In genomic region chr19:56217039-56217949, GRCh38 we compare ENCODE assay signal across 9 cellular contexts. TPM values are rescaled to one million over a fixed set of nuclear protein-coding genes. Genes with fewer than 3 reads are reported as not detected.
DNase-seq lines count a peak whose midpoint lies in the region; FAIRE-seq and TF ChIP-seq lines count a peak whose summit lies in the region.
"Had no signal": no experiment of that assay in that cellular context is flagged by ENCODE, and none has a peak within 500 bp of the region (broad histone marks: within the 10 kb centered on the region; RNA-seq: fewer than 3 reads in every experiment).

No MANE protein-coding gene starts in this region.

- H3K4me3 ChIP-seq in breast epithelium (peak overlapping the region; percentile 40 to 70 (median 52)), vagina (peak overlapping the region; percentile 38 to 40)
- H3K4me3 ChIP-seq: K562 had no signal

- H3K4me1 ChIP-seq in breast epithelium, result no peaks in the 10 kb centered on the region
- H3K4me1 ChIP-seq in vagina, result peaks cover 13% of the 10 kb centered on the region

- H3K9me3 ChIP-seq in breast epithelium (no peaks in the 10 kb centered on the region), vagina (no peaks in the 10 kb centered on the region)

- POLR2A ChIA-PET in MCF 10A (lab: Yijun Ruan, JAX), result no interaction called here

- H3K27ac ChIP-seq in breast epithelium (peak overlapping the region; percentile 38 to 56), vagina (peak overlapping the region; percentile 55)

- H3K4me1 Mint-ChIP-seq in MCF 10A (ENCODE audit: insufficient read depth, unreplicated experiment), result no peaks in the 10 kb centered on the region

- FAIRE-seq in GM19239 (lab: Jason Lieb, UNC), result no peak
- FAIRE-seq: K562 had no signal

- H3K27ac Mint-ChIP-seq in MCF 10A (ENCODE audit: low read depth, unreplicated experiment), result no peak overlapping the region

- TF ChIP-seq CTCF in breast epithelium (IDR thresholded peaks at IDR 0.05) (no peak), MCF 10A (IDR thresholded peaks at IDR 0.05; ENCODE audit: unreplicated experiment) (no peak), vagina (IDR thresholded peaks at IDR 0.05) (no peak)

- H3K27me3 ChIP-seq in breast epithelium, result peaks cover 0 to 7% of the 10 kb centered on the region in 2 donors
- H3K27me3 ChIP-seq in vagina, result no peaks in the 10 kb centered on the region

- DNase-seq in breast epithelium (ENCODE audit: low spot score in 2 of 2) (no peak), MCF 10A (ENCODE audit: unreplicated experiment) (no peak), dermis blood vessel endothelial cell (peak; percentile 47), medulla oblongata (ENCODE audit: extremely low spot score) (peak; percentile 9), vagina (ENCODE audit: extremely low spot score in 2 of 2) (no peak), GM19239 (ENCODE audit: insufficient read length, low spot score) (no peak), NOMO-1 treated with dmso at 0.1 percent for 144 hours (lab: John Stamatoyannopoulos, UW; ENCODE audit: unreplicated experiment) (no peak), SHP77 (lab: John Stamatoyannopoulos, UW) (no peak)

- intact Hi-C loops in breast epithelium (cut with DNase I; ENCODE audit: low total_unique reads), result no loop called here
- intact Hi-C loops in MCF 10A (cut with micrococcal nuclease), result no loop called here
- intact Hi-C loops in vagina (cut with DNase I), result no loop called here

- H3K36me3 ChIP-seq in breast epithelium (no peaks in the 10 kb centered on the region), vagina (no peaks in the 10 kb centered on the region)

- CTCF ChIA-PET in MCF 10A (lab: Yijun Ruan, JAX), result no interaction called here

- peaks cover 14% of the 10 kb centered on the region for H3K9me3 Mint-ChIP-seq in MCF 10A (ENCODE audit: unreplicated experiment)

- H3K36me3 Mint-ChIP-seq in MCF 10A (ENCODE audit: insufficient read depth, unreplicated experiment), result peaks cover 6% of the 10 kb centered on the region

- H3K4me3 Mint-ChIP-seq in MCF 10A (ENCODE audit: unreplicated experiment), result no peak overlapping the region

- no peaks in the 10 kb centered on the region for H3K27me3 Mint-ChIP-seq in MCF 10A (ENCODE audit: insufficient read depth, unreplicated experiment)

- TF ChIP-seq POLR2A in breast epithelium (IDR thresholded peaks at IDR 0.05) (no peak), vagina (IDR thresholded peaks at IDR 0.05) (no peak)

- BruUV-seq in MCF 10A (replicated peaks; lab: Mats Ljungman, UMichigan), result no TSS peak

RNA-seq across cellular contexts. Expression of gene ZSCAN5C, which starts 15.2 kb away (rescaled TPM):
- not detected for total RNA-seq in breast epithelium
- not detected in 2 replicates for total RNA-seq in MCF 10A (2022)
- not detected in 2 replicates for total RNA-seq in dermis blood vessel endothelial cell
- not detected for total RNA-seq in vagina
- total RNA-seq: K562 had no signal

RNA-seq across cellular contexts. Expression of gene ZSCAN5B, which starts 19.7 kb away (rescaled TPM):
- not detected for total RNA-seq in breast epithelium
- total RNA-seq in MCF 10A (2022), result not detected in 2 replicates
- total RNA-seq in dermis blood vessel endothelial cell, result not detected in 2 replicates
- total RNA-seq in vagina, result not detected

RNA-seq across cellular contexts. Expression of gene GALP, which starts 41.5 kb away (rescaled TPM):
- not detected for total RNA-seq in breast epithelium
- total RNA-seq in MCF 10A (2022), result not detected in 2 replicates
- not detected in 2 replicates for total RNA-seq in dermis blood vessel endothelial cell
- total RNA-seq in vagina, result not detected
- total RNA-seq: K562 had no signal

RNA-seq across cellular contexts. Expression of gene EDDM13, which starts 55.3 kb away (rescaled TPM):
- total RNA-seq in breast epithelium (1 to 10 TPM in 1 of 3 donors, not detected in 2; 1.3 TPM), MCF 10A (2022) (not detected in 2 replicates), dermis blood vessel endothelial cell (0.79 and 0.85 TPM in 2 replicates), vagina (7.6 TPM)

Comparison
In these comparisons a context has a peak if more than half of its experiments do, and no peak if none do; other contexts are left out.
1. DNase-seq: peak in dermis blood vessel endothelial cell (single experiment) and medulla oblongata (single experiment); none in breast epithelium (0 of 2), MCF 10A (single experiment), vagina (0 of 2), GM19239 (single experiment), NOMO-1 treated with dmso at 0.1 percent for 144 hours (single experiment) and SHP77 (0 of 2).